12 cellular contexts compared by ENCODE assay signal in the genomic region with DNA sequence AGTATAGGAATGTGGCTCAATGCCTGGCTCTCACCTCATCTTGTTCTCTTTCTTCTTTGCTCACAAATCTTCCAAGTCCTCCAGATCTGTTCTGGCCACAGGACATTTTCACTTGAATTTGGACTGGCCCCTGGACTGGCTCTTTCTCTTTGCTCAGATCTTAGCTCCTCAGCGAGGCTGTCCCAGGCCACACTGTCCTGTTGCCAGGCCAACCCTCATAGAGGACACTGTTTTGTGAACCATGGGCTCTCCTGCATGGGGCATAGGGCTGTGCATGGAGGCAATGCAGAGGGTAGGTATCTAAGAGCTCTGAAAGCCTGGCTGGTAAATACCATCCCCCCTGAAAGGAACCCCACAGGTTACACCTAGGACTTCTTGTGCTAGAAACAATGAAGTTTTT. TPM values are rescaled to one million over a fixed set of nuclear protein-coding genes. Genes with fewer than 3 reads are reported as not detected.
DNase-seq lines count a peak whose midpoint lies in the region; ATAC-seq and TF ChIP-seq lines count a peak whose summit lies in the region.
"Had no signal": no experiment of that assay in that cellular context is flagged by ENCODE, and none has a peak within 500 bp of the region (broad histone marks: within the 10 kb centered on the region; RNA-seq: fewer than 3 reads in every experiment).

No MANE protein-coding gene starts in this region.

- H2BK5ac ChIP-seq in IMR-90 (ENCODE audit: low read depth, low read length, poor library complexity, severe bottlenecking) (no peak overlapping the region), mesendoderm (ENCODE audit: low read length) (no peak overlapping the region)

- no peak overlapping the region for H4K5ac ChIP-seq in IMR-90 (ENCODE audit: low read depth, low read length)
- H4K5ac ChIP-seq in mesendoderm (ENCODE audit: low read length), result no peak overlapping the region

- H3K4me1 ChIP-seq in IMR-90 (ENCODE audit: control insufficient read depth, insufficient read depth, low read length) (no peaks in the 10 kb centered on the region), mesendoderm (ENCODE audit: control insufficient read depth, low read depth, low read length) (peaks cover 2% of the 10 kb centered on the region)
- H3K4me1 ChIP-seq: BE2C, Caco-2, HAP-1 had no signal

- H3K4me2 ChIP-seq in IMR-90 (ENCODE audit: low read depth, low read length) (no peak overlapping the region), mesendoderm (ENCODE audit: low read length) (no peak overlapping the region)

- WGBS in IMR-90 (ENCODE audit: extremely low coverage in 2 of 2, insufficient read length in 1 of 2), 2 experiments, result no CpG with 5 or more reads among the region's 1 CpG
- WGBS in mesendoderm (ENCODE audit: extremely low coverage, insufficient coverage, low lambda C conversion rate), result no CpG with 5 or more reads among the region's 1 CpG

- dilution Hi-C loops in IMR-90 (cut with HindIII; ENCODE audit: low sequenced_read_pairs, unreplicated experiment), result no loop called here

- intact Hi-C loops in Right ventricle myocardium superior (cut with DNase I), result no loop called here
- intact Hi-C loops in cardiac septum (cut with DNase I), result no loop called here
- intact Hi-C loops in IMR-90 (cut with micrococcal nuclease), result no loop called here
- intact Hi-C loops in CD14-positive monocyte (cut with micrococcal nuclease), result no loop called here

- no peaks in the 10 kb centered on the region for H3K4me1 Mint-ChIP-seq in stimulated activated effector memory CD8-positive, alpha-beta T cell treated with anti-CD3 and anti-CD28 coated beads, Interleukin-12 subunit alpha, Interleukin-12 subunit beta, amount 100 ng/mL, for 72 hours
- H3K4me1 Mint-ChIP-seq in CD14-positive monocyte, result peaks cover 7% of the 10 kb centered on the region
- H3K4me1 Mint-ChIP-seq in activated CD4-positive, alpha-beta T cell treated with anti-CD3 and anti-CD28 coated beads, Interleukin-2, amount 10 ng/mL, durations not matched to agents 7 days and 5 days, result no peaks in the 10 kb centered on the region

- H3K23ac ChIP-seq in IMR-90 (ENCODE audit: low read depth, low read length) (no peak overlapping the region), mesendoderm (ENCODE audit: low read length) (peak overlapping the region; percentile 9)

- TF ChIP-seq RAD21 in IMR-90 (IDR thresholded peaks at IDR 0.05; ENCODE audit: low read length), result no peak

- ATAC-seq in Right ventricle myocardium superior (ENCODE audit: poor library complexity), result peak; percentile 73
- ATAC-seq in IMR-90 (ENCODE audit: low read depth), result no peak
- peak; percentile 32 for ATAC-seq in stimulated activated effector memory CD8-positive, alpha-beta T cell treated with anti-CD3 and anti-CD28 coated beads, Interleukin-12 subunit alpha, Interleukin-12 subunit beta, amount 100 ng/mL, for 72 hours

- peak overlapping the region; percentile 58 for H2AFZ ChIP-seq in IMR-90 (replicated peaks; ENCODE audit: low read length, poor library complexity)

- H3K4ac ChIP-seq in IMR-90 (ENCODE audit: low read depth, low read length) (no peak overlapping the region), mesendoderm (ENCODE audit: low read depth, low read length) (no peak overlapping the region)

- H3K14ac ChIP-seq in IMR-90 (replicated peaks; ENCODE audit: low read depth, low read length), result no peak overlapping the region

- H3K36me3 Mint-ChIP-seq in stimulated activated effector memory CD8-positive, alpha-beta T cell treated with anti-CD3 and anti-CD28 coated beads, Interleukin-12 subunit alpha, Interleukin-12 subunit beta, amount 100 ng/mL, for 72 hours, result no peaks in the 10 kb centered on the region
- no peaks in the 10 kb centered on the region for H3K36me3 Mint-ChIP-seq in CD14-positive monocyte
- H3K36me3 Mint-ChIP-seq in activated CD4-positive, alpha-beta T cell treated with anti-CD3 and anti-CD28 coated beads, Interleukin-2, amount 10 ng/mL, durations not matched to agents 7 days and 5 days (ENCODE audit: low read depth), result no peaks in the 10 kb centered on the region

- H3K4me3 ChIP-seq in IMR-90 (ENCODE audit: insufficient read depth, low read depth, low read length) (no peak overlapping the region), mesendoderm (ENCODE audit: low read length) (no peak overlapping the region)
- H3K4me3 ChIP-seq: HAP-1 had no signal

- DNase-seq in Right ventricle myocardium superior (no peak), cardiac septum (ENCODE audit: low spot score) (no peak), IMR-90 (no peak), mesendoderm (no peak), CD14-positive monocyte (ENCODE audit: low spot score) (no peak)
- DNase-seq in stimulated activated effector memory CD8-positive, alpha-beta T cell treated with anti-CD3 and anti-CD28 coated beads, Interleukin-12 subunit alpha, Interleukin-12 subunit beta, amount 100 ng/mL, for 72 hours (ENCODE audit: low spot score in 2 of 2), result no peak
- no peak for DNase-seq in activated CD4-positive, alpha-beta T cell treated with anti-CD3 and anti-CD28 coated beads, Interleukin-2, amount 10 ng/mL, durations not matched to agents 7 days and 5 days
- DNase-seq: BE2C; C1 segment of cervical spinal cord; Caco-2; CD4-positive, alpha-beta T cell had no signal

- in situ Hi-C loops in IMR-90 (cut with MboI; ENCODE audit: low sequenced_read_pairs), result no loop called here

- H3K4me3 Mint-ChIP-seq in stimulated activated effector memory CD8-positive, alpha-beta T cell treated with anti-CD3 and anti-CD28 coated beads, Interleukin-12 subunit alpha, Interleukin-12 subunit beta, amount 100 ng/mL, for 72 hours, result no peak overlapping the region
- no peak overlapping the region for H3K4me3 Mint-ChIP-seq in CD14-positive monocyte
- no peak overlapping the region for H3K4me3 Mint-ChIP-seq in activated CD4-positive, alpha-beta T cell treated with anti-CD3 and anti-CD28 coated beads, Interleukin-2, amount 10 ng/mL, durations not matched to agents 7 days and 5 days
- H3K4me3 Mint-ChIP-seq: CD4-positive, alpha-beta T cell had no signal

- no peak overlapping the region for H2BK20ac ChIP-seq in IMR-90 (ENCODE audit: low read depth, low read length)

- no peak for TF ChIP-seq POLR2A in IMR-90 (IDR thresholded peaks at IDR 0.05; ENCODE audit: low read depth, low read length)

- no peak overlapping the region for H2AK5ac ChIP-seq in IMR-90 (ENCODE audit: low read depth, low read length)
- no peak overlapping the region for H2AK5ac ChIP-seq in mesendoderm (ENCODE audit: low read length)

- H3K9ac ChIP-seq in IMR-90 (ENCODE audit: low read depth, low read length) (no peak overlapping the region), mesendoderm (ENCODE audit: low read length) (no peak overlapping the region)

- H3K18ac ChIP-seq in IMR-90 (ENCODE audit: low read depth, low read length) (no peak overlapping the region), mesendoderm (ENCODE audit: low read length) (no peak overlapping the region)

- POLR2A ChIA-PET in IMR-90 (lab: Charles Lee; ENCODE audit: unreplicated experiment), result no interaction called here
- POLR2A ChIA-PET in activated CD4-positive, alpha-beta T cell treated with anti-CD3 and anti-CD28 coated beads, Interleukin-2, amount 10 ng/mL, durations not matched to agents 7 days and 5 days (lab: Charles Lee), result no interaction called here

- H4K8ac ChIP-seq in IMR-90 (ENCODE audit: low read depth in 2 of 2, low read length in 2 of 2) (no peak overlapping the region), mesendoderm (ENCODE audit: low read depth, low read length) (peak overlapping the region; percentile 5)

- TF ChIP-seq CTCF in IMR-90 (conservative IDR thresholded peaks at IDR 0.05; ENCODE audit: low read depth, low read length) (no peak), CD14-positive monocyte (IDR thresholded peaks at IDR 0.05) (no peak)

- no peaks in the 10 kb centered on the region for H3K79me2 ChIP-seq in mesendoderm (ENCODE audit: control insufficient read depth, insufficient read depth, low read length)

- H3K27me3 ChIP-seq in IMR-90 (ENCODE audit: control insufficient read depth, insufficient read depth, low read length) (no peaks in the 10 kb centered on the region), mesendoderm (ENCODE audit: insufficient read depth, low read length, poor library complexity) (no peaks in the 10 kb centered on the region)
- H3K27me3 ChIP-seq: BE2C had no signal

- H3K56ac ChIP-seq in IMR-90 (ENCODE audit: extremely low read depth, insufficient read depth, low read length) (no peak overlapping the region), mesendoderm (ENCODE audit: low read length) (no peak overlapping the region)

- H2BK120ac ChIP-seq in IMR-90 (ENCODE audit: low read depth, low read length), result no peak overlapping the region
- H2BK120ac ChIP-seq in mesendoderm (ENCODE audit: low read depth, low read length), result no peak overlapping the region

- H2BK15ac ChIP-seq in IMR-90 (ENCODE audit: low read depth, low read length) (no peak overlapping the region), mesendoderm (replicated peaks; ENCODE audit: low read depth) (no peak overlapping the region)

- BruUV-seq in IMR-90 (replicated peaks; lab: Mats Ljungman, UMichigan), result no TSS peak

- H3K27ac ChIP-seq in IMR-90 (ENCODE audit: insufficient read depth, low read length) (no peak overlapping the region), mesendoderm (ENCODE audit: low read depth, low read length) (no peak overlapping the region)

- H3K27ac Mint-ChIP-seq in stimulated activated effector memory CD8-positive, alpha-beta T cell treated with anti-CD3 and anti-CD28 coated beads, Interleukin-12 subunit alpha, Interleukin-12 subunit beta, amount 100 ng/mL, for 72 hours, result no peak overlapping the region
- no peak overlapping the region for H3K27ac Mint-ChIP-seq in CD14-positive monocyte
- H3K27ac Mint-ChIP-seq in activated CD4-positive, alpha-beta T cell treated with anti-CD3 and anti-CD28 coated beads, Interleukin-2, amount 10 ng/mL, durations not matched to agents 7 days and 5 days, result no peak overlapping the region
- H3K27ac Mint-ChIP-seq: CD4-positive, alpha-beta T cell had no signal

- CTCF ChIA-PET in IMR-90 (lab: Yijun Ruan, JAX), result no interaction called here
- CTCF ChIA-PET in activated CD4-positive, alpha-beta T cell treated with anti-CD3 and anti-CD28 coated beads, Interleukin-2, amount 10 ng/mL, durations not matched to agents 7 days and 5 days (lab: Charles Lee), result no interaction called here

- no peaks in the 10 kb centered on the region for H3K9me3 Mint-ChIP-seq in stimulated activated effector memory CD8-positive, alpha-beta T cell treated with anti-CD3 and anti-CD28 coated beads, Interleukin-12 subunit alpha, Interleukin-12 subunit beta, amount 100 ng/mL, for 72 hours
- H3K9me3 Mint-ChIP-seq in CD14-positive monocyte, result peaks cover 0 to 4% (median under 1%) of the 10 kb centered on the region in 7 donors
- no peaks in the 10 kb centered on the region for H3K9me3 Mint-ChIP-seq in activated CD4-positive, alpha-beta T cell treated with anti-CD3 and anti-CD28 coated beads, Interleukin-2, amount 10 ng/mL, durations not matched to agents 7 days and 5 days
- H3K9me3 Mint-ChIP-seq: CD4-positive, alpha-beta T cell had no signal

- H3K9me3 ChIP-seq in IMR-90 (ENCODE audit: control insufficient read depth, insufficient read depth, low read length), result no peaks in the 10 kb centered on the region
- H3K9me3 ChIP-seq: BE2C, Caco-2, HAP-1 had no signal

- H3K79me1 ChIP-seq in IMR-90 (ENCODE audit: low read depth in 1 of 2, low read length in 2 of 2), result no peaks in the 10 kb centered on the region
- H3K79me1 ChIP-seq in mesendoderm (ENCODE audit: low read length), result no peaks in the 10 kb centered on the region

- H4K20me1 ChIP-seq in IMR-90 (ENCODE audit: insufficient read depth, low read length), result no peaks in the 10 kb centered on the region

- no peaks in the 10 kb centered on the region for H3K9me1 ChIP-seq in IMR-90 (ENCODE audit: insufficient read depth, low read length)

- no peak overlapping the region for H4K91ac ChIP-seq in IMR-90 (ENCODE audit: insufficient read depth, low read depth, low read length)

- peaks cover 0 to 3% (median 0%) of the 10 kb centered on the region in 3 donors for H3K27me3 Mint-ChIP-seq in CD14-positive monocyte (ENCODE audit: low read depth in 3 of 3)
- H3K27me3 Mint-ChIP-seq in activated CD4-positive, alpha-beta T cell treated with anti-CD3 and anti-CD28 coated beads, Interleukin-2, amount 10 ng/mL, durations not matched to agents 7 days and 5 days, result no peaks in the 10 kb centered on the region
- H3K27me3 Mint-ChIP-seq: CD4-positive, alpha-beta T cell had no signal

- H3K36me3 ChIP-seq in IMR-90 (ENCODE audit: control insufficient read depth, insufficient read depth, low read length) (no peaks in the 10 kb centered on the region), mesendoderm (ENCODE audit: control insufficient read depth, insufficient read depth, low read length) (no peaks in the 10 kb centered on the region)
- H3K36me3 ChIP-seq: BE2C, HAP-1 had no signal

- no peak overlapping the region for H2AK9ac ChIP-seq in IMR-90 (replicated peaks; ENCODE audit: low read depth, low read length, poor library complexity)

RNA-seq across cellular contexts. Expression of gene SLC28A3, which starts 13.5 kb away (rescaled TPM):
- total RNA-seq in Right ventricle myocardium superior (0.24 TPM), cardiac septum (0.11 TPM), IMR-90 (2012; rRNA removed) (1.9 and 2.2 TPM in 2 replicates)
- polyA plus RNA-seq in IMR-90 (2012; rRNA removed) (1.0 and 1.1 TPM in 2 replicates), CD14-positive monocyte (not detected)
- 0.33 and 0.38 TPM in 2 replicates for polyA plus RNA-seq in IMR-90 (2012; cell fraction: cytosol; rRNA removed)
- 0.27 and 1.1 TPM in 2 replicates for polyA plus RNA-seq in IMR-90 (2012; cell fraction: nucleus; rRNA removed; ENCODE audit: low replicate concordance)
- polyA plus RNA-seq in mesendoderm (2013, experiment 1 of 2), result not detected
- polyA plus RNA-seq in mesendoderm (2013, experiment 2 of 2), result not detected
- total RNA-seq in activated CD4-positive, alpha-beta T cell treated with anti-CD3 and anti-CD28 coated beads, Interleukin-2, amount 10 ng/mL, durations not matched to agents 7 days and 5 days, result under 1 TPM; 0.04 to 0.07 TPM
- total RNA-seq: CD4-positive, alpha-beta T cell had no signal
